25 cellular contexts compared by ENCODE assay signal in the genomic region with DNA sequence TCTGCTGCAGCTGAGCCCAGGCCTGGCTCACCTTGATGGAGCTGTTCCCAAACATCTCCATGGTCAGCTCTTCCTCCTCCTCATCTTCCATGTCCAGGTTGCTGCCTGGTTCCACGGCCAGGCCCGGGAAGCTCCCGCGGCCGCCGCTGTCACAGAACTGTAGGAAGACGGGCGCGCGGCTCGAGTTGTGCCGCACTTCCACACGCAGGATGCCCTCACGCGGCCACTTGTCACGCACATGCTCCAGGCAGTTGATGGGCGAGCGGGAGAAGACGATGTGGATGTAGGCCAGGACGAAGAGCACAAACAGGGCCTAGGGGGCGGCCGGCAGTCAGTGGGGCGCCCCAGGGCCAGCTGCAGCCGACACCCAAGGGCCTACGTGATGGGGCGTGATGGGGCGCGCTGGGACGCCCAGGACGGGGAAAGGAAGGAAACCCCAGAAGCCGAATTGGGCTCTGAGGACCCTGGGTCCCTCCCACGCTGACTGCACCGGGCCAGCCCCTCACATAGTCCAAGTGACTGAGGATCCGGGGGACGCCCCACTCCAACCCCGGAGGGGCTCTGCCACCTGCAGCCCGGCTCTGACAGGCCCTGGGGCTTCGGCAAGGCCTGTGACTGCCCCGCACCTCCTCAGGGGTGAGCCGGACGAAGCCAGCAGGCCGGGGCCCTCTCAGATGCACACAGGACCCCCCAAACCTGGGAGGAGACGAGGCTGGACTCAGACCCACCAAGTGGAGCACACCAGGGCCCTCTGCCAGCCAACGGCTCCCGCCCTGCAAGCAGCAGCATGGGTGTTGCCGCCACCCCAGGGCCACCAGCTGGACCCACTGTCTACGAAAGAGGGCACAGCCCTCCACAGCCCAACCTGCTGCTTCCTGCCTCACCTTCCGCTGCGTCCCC. TPM values are rescaled to one million over a fixed set of nuclear protein-coding genes. Genes with fewer than 3 reads are reported as not detected.
"Had no signal": no experiment of that assay in that cellular context is flagged by ENCODE, and none has a peak within 500 bp of the region (broad histone marks: within the 10 kb centered on the region; RNA-seq: fewer than 3 reads in every experiment).

No MANE protein-coding gene starts in this region.

- ATAC-seq: activated CD4-positive, alpha-beta T cell treated with anti-CD3 and anti-CD28 coated beads for 36 hours; activated naive CD4-positive, alpha-beta T cell treated with anti-CD3 and anti-CD28 coated beads, Interleukin-2, amount 50 U/mL, for 72 hours; left lobe of liver; natural killer cell treated with Interleukin-12 subunit alpha and Interleukin-12 subunit beta and Interleukin-15 and Interleukin-18, amount 100 ng/mL, for 72 hours had no signal

- H3K27me3 ChIP-seq: adrenal gland, esophagus squamous epithelium, hepatocyte, spleen had no signal

- FAIRE-seq: bronchial epithelial cell, TTC549 had no signal

- DNase-seq: activated CD4-positive, alpha-beta T cell treated with anti-CD3 and anti-CD28 coated beads for 36 hours; activated CD4-positive, alpha-beta T cell treated with anti-CD3 and anti-CD28 coated beads, Interleukin-2, amount 50 U/mL, for 48 hours; activated gamma-delta T cell treated with Interleukin-2 at 50 U/mL for 16 hours; adrenal gland; effector CD8-positive, alpha-beta T cell; esophagus squamous epithelium; islet precursor cell; nucleus accumbens; spleen; stimulated activated CD4-positive, alpha-beta T cell treated with anti-CD3 and anti-CD28 coated beads, Interleukin-4, amount 100 ng/mL, for 4 hours; stimulated activated naive CD4-positive, alpha-beta T cell had no signal

- H3K9me3 ChIP-seq: adrenal gland, esophagus squamous epithelium, spleen had no signal

- H3K36me3 Mint-ChIP-seq: activated naive CD4-positive, alpha-beta T cell treated with anti-CD3 and anti-CD28 coated beads, Interleukin-2, amount 50 U/mL, for 72 hours; natural killer cell treated with Interleukin-12 subunit alpha and Interleukin-12 subunit beta and Interleukin-15 and Interleukin-18, amount 100 ng/mL, for 72 hours had no signal

- H3K4me2 ChIP-seq: hepatocyte had no signal

- H2AFZ ChIP-seq: hepatocyte had no signal

- H3K27ac ChIP-seq: hepatocyte had no signal

- H3K4me3 ChIP-seq: adrenal gland, esophagus squamous epithelium, hepatocyte had no signal

- H3K4me3 Mint-ChIP-seq: activated CD4-positive, alpha-beta T cell treated with anti-CD3 and anti-CD28 coated beads for 36 hours; activated T-helper 1 cell treated with anti-CD3 and anti-CD28 coated beads, Interleukin-12 subunit alpha, Interleukin-12 subunit beta, Interleukin-2, Interleukin-4 antibody, amounts not matched to agents 30 ng/mL and 10 ng/mL and 1 ng/mL, durations not matched to agents 14 hours and 24 hours and 36 hours; dendritic cell treated with granulocyte-macrophage colony-stimulating factor and Interleukin-4, amounts not matched to agents 40 ng/mL and 50 ng/mL, for 4 days; mesothelial cell of epicardium; natural killer cell treated with Interleukin-12 subunit alpha and Interleukin-12 subunit beta and Interleukin-15 and Interleukin-18, amount 100 ng/mL, for 72 hours had no signal

- H3K27me3 Mint-ChIP-seq: activated CD4-positive, alpha-beta T cell treated with anti-CD3 and anti-CD28 coated beads for 36 hours; dendritic cell treated with granulocyte-macrophage colony-stimulating factor and Interleukin-4, amounts not matched to agents 40 ng/mL and 50 ng/mL, for 4 days; natural killer cell treated with Interleukin-12 subunit alpha and Interleukin-12 subunit beta and Interleukin-15 and Interleukin-18, amount 100 ng/mL, for 72 hours had no signal

- H3K27ac Mint-ChIP-seq: activated CD4-positive, alpha-beta T cell treated with anti-CD3 and anti-CD28 coated beads for 36 hours; activated naive CD4-positive, alpha-beta T cell treated with anti-CD3 and anti-CD28 coated beads, Interleukin-2, amount 50 U/mL, for 72 hours; activated T-helper 1 cell treated with anti-CD3 and anti-CD28 coated beads, Interleukin-12 subunit alpha, Interleukin-12 subunit beta, Interleukin-2, Interleukin-4 antibody, amounts not matched to agents 30 ng/mL and 10 ng/mL and 1 ng/mL, durations not matched to agents 14 hours and 24 hours and 36 hours; dendritic cell treated with granulocyte-macrophage colony-stimulating factor and Interleukin-4, amounts not matched to agents 40 ng/mL and 50 ng/mL, for 4 days; mesothelial cell of epicardium; natural killer cell treated with Interleukin-12 subunit alpha and Interleukin-12 subunit beta and Interleukin-15 and Interleukin-18, amount 100 ng/mL, for 72 hours had no signal

- H3K9me3 Mint-ChIP-seq: activated naive CD4-positive, alpha-beta T cell treated with anti-CD3 and anti-CD28 coated beads, Interleukin-2, amount 50 U/mL, for 72 hours; activated T-helper 1 cell treated with anti-CD3 and anti-CD28 coated beads, Interleukin-12 subunit alpha, Interleukin-12 subunit beta, Interleukin-2, Interleukin-4 antibody, amounts not matched to agents 30 ng/mL and 10 ng/mL and 1 ng/mL, durations not matched to agents 14 hours and 24 hours and 36 hours; dendritic cell treated with granulocyte-macrophage colony-stimulating factor and Interleukin-4, amounts not matched to agents 40 ng/mL and 50 ng/mL, for 4 days; mesothelial cell of epicardium; natural killer cell treated with Interleukin-12 subunit alpha and Interleukin-12 subunit beta and Interleukin-15 and Interleukin-18, amount 100 ng/mL, for 72 hours had no signal

RNA-seq across cellular contexts. Expression of gene RNU6-2, which starts 6.9 kb away (rescaled TPM):
- total RNA-seq: activated CD4-positive, alpha-beta T cell treated with anti-CD3 and anti-CD28 coated beads for 36 hours; activated naive CD4-positive, alpha-beta T cell treated with anti-CD3 and anti-CD28 coated beads, Interleukin-2, amount 50 U/mL, for 72 hours; activated T-helper 1 cell treated with anti-CD3 and anti-CD28 coated beads, Interleukin-12 subunit alpha, Interleukin-12 subunit beta, Interleukin-2, Interleukin-4 antibody, amounts not matched to agents 30 ng/mL and 10 ng/mL and 1 ng/mL, durations not matched to agents 14 hours and 24 hours and 36 hours; adrenal gland; bronchial epithelial cell; cerebellum; esophagus squamous epithelium; glomerular endothelial cell; hepatocyte; left lobe of liver; lung microvascular endothelial cell; mesothelial cell of epicardium; natural killer cell treated with Interleukin-12 subunit alpha and Interleukin-12 subunit beta and Interleukin-15 and Interleukin-18, amount 100 ng/mL, for 72 hours; spleen; T-helper 2 cell treated with Interferon-gamma antibody and Interleukin-4, amounts not matched to agents 100 ng/mL and 5 ng/mL, for 36 hours; ureter had no signal

RNA-seq across cellular contexts. Expression of gene GRIN3B, which starts 14.2 kb away (rescaled TPM):
- total RNA-seq: activated T-helper 1 cell treated with anti-CD3 and anti-CD28 coated beads, Interleukin-12 subunit alpha, Interleukin-12 subunit beta, Interleukin-2, Interleukin-4 antibody, amounts not matched to agents 30 ng/mL and 10 ng/mL and 1 ng/mL, durations not matched to agents 14 hours and 24 hours and 36 hours; cerebellum; esophagus squamous epithelium; left lobe of liver; natural killer cell treated with Interleukin-12 subunit alpha and Interleukin-12 subunit beta and Interleukin-15 and Interleukin-18, amount 100 ng/mL, for 72 hours; T-helper 2 cell treated with Interferon-gamma antibody and Interleukin-4, amounts not matched to agents 100 ng/mL and 5 ng/mL, for 36 hours; ureter had no signal
